In the genomic region with DNA sequence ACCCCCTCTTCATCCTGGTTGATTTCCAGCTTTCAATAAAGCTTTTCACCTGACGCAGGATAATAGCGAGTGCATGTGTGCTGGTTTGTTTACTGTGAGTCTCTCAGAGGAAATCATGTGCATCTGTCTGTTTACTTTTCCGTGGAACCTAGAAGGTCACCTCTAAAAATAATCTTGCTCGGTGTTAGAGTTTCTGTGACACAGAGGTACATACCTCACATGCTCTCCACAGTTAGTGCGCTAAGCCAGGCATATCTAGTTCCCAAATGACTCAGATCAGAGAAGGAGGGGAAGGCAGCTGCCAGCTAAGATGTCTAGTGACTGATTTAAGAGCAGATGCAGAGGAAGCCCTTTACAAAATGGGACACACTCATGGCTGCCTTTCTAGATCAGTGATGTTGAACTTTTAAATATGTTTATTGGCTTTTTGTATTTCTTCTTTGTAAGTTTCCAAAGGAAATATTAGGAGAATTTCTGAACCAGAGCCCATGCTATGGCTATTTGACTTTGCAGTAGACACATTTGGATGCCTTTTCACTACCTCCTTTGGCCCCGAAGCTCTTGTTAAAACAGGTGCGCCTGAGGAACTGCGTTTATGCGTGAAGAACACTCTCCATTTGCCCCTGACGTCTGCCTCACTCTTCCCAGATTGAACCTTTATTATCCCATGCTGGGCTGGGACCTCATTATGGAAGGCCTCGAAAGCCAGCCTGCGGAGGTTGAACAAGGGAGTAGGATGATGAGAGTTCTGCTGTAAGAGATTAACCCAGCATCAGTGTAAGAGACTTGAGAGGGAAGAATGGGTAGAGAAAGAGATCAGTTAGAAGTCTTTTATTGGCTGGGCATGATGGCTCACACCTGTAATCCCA, we compare ENCODE assay signal across 9 cellular contexts.
A peak's percentile ranks its signal among the peaks of the same experiment; 100 is the strongest.
DNase-seq lines count a peak whose midpoint lies in the region; ATAC-seq, FAIRE-seq and TF ChIP-seq lines count a peak whose summit lies in the region.
"Had no signal": no experiment of that assay in that cellular context is flagged by ENCODE, and none has a peak within 500 bp of the region (broad histone marks: within the 10 kb centered on the region; RNA-seq: fewer than 3 reads in every experiment).

No MANE protein-coding gene starts in this region.

- WGBS in small intestine, 3 donors = 64 to 70% (median 65%) methylated on average over 12 of the region's 12 CpGs

- TF ChIP-seq CTCF in ascending aorta (IDR thresholded peaks at IDR 0.05) = no peak

- H3K9me3 ChIP-seq in small intestine (ENCODE audit: control insufficient read depth, low read depth) (no peaks in the 10 kb centered on the region), ascending aorta (no peaks in the 10 kb centered on the region)

- FAIRE-seq in small intestine (lab: Jason Lieb, UNC) = no peak
- FAIRE-seq: H1 had no signal

- H3K27ac ChIP-seq in small intestine (ENCODE audit: low read depth in 1 of 2, low read length in 1 of 2) (no peak overlapping the region), ascending aorta (no peak overlapping the region)

- DNase-seq in DMS153 (lab: John Stamatoyannopoulos, UW) (peak; percentile 97), NCI-H345 (lab: John Stamatoyannopoulos, UW) (peak; percentile 99), small intestine (peak; percentile 25), ascending aorta (ENCODE audit: low spot score in 2 of 2) (no peak)
- no peak for DNase-seq in NK-92 treated with Interleukin-12 subunit alpha and Interleukin-12 subunit beta, amount 100 ng/mL, for 24 hours (lab: John Stamatoyannopoulos, UW)

- H3K36me3 ChIP-seq in small intestine (ENCODE audit: control insufficient read depth in 2 of 2, insufficient read depth in 2 of 2, low read length in 2 of 2) = no peaks in the 10 kb centered on the region
- no peaks in the 10 kb centered on the region for H3K36me3 ChIP-seq in ascending aorta

- intact Hi-C loops in ascending aorta (cut with DNase I) = no loop called here

- H3K4me3 ChIP-seq in small intestine (ENCODE audit: low read depth in 1 of 2, low read length in 2 of 2) (no peak overlapping the region), ascending aorta (no peak overlapping the region)

- ATAC-seq in GM19395 (IDR thresholded peaks at IDR 0.05; ENCODE audit: unreplicated experiment) (peak; percentile 98), HG03175 (IDR thresholded peaks at IDR 0.05; ENCODE audit: unreplicated experiment) (peak; percentile 99), esophagus mucosa (peak; percentile 84)

- no peaks in the 10 kb centered on the region for H3K4me1 ChIP-seq in small intestine (ENCODE audit: control insufficient read depth in 2 of 2, insufficient read depth in 1 of 2, low read depth in 1 of 2, low read length in 1 of 2)
- H3K4me1 ChIP-seq in ascending aorta = no peaks in the 10 kb centered on the region

- H3K27me3 ChIP-seq in small intestine (ENCODE audit: control insufficient read depth in 2 of 2, insufficient read depth in 2 of 2, low read length in 2 of 2) (no peaks in the 10 kb centered on the region), ascending aorta (no peaks in the 10 kb centered on the region)

Comparison
In these comparisons a context has a peak if more than half of its experiments do, and no peak if none do; other contexts are left out.
1. DNase-seq: peak in DMS153 (single experiment), NCI-H345 (single experiment) and small intestine (single experiment); none in NK-92 treated with Interleukin-12 subunit alpha and Interleukin-12 subunit beta, amount 100 ng/mL, for 24 hours (single experiment) and ascending aorta (0 of 2).
2. Peak in every context shown above with its lines, with median percentiles within 50 percentile points of each other: ATAC-seq.